Comparison of ENCODE assay signal across 18 cellular contexts in genomic region chr5:128169369-128170017, GRCh38.
A peak's percentile ranks its signal among the peaks of the same experiment; 100 is the strongest.
DNase-seq lines count a peak whose midpoint lies in the region; ATAC-seq and TF ChIP-seq lines count a peak whose summit lies in the region.
"Had no signal": no experiment of that assay in that cellular context is flagged by ENCODE, and none has a peak within 500 bp of the region (broad histone marks: within the 10 kb centered on the region; RNA-seq: fewer than 3 reads in every experiment).

No MANE protein-coding gene starts in this region.

- no peak for TF ChIP-seq CTCF in fibroblast of villous mesenchyme (IDR thresholded peaks at IDR 0.05; ENCODE audit: insufficient read depth, low read depth, low read length)

- H3K27ac Mint-ChIP-seq in activated T-cell treated with anti-CD3 and anti-CD28 coated beads, Interleukin-2, amount 50 U/mL, for 72 hours, result peak overlapping the region; percentile 41
- H3K27ac Mint-ChIP-seq: CD14-positive monocyte, HFFc6 had no signal

- no peak overlapping the region for H3K4me3 ChIP-seq in fibroblast of villous mesenchyme (ENCODE audit: low read depth, low read length)
- H3K4me3 ChIP-seq: BLaER1, HAP-1, K562 had no signal

- H3K36me3 Mint-ChIP-seq in activated T-cell treated with anti-CD3 and anti-CD28 coated beads, Interleukin-2, amount 50 U/mL, for 72 hours (ENCODE audit: insufficient read depth in 2 of 2), result peaks cover 0 to 6% of the 10 kb centered on the region in 2 donors

- no peak for DNase-seq in activated T-cell treated with anti-CD3 and anti-CD28 coated beads, Interleukin-2, amount 50 U/mL, for 72 hours
- DNase-seq in activated T-cell treated with anti-CD3 and anti-CD28 coated beads for 4 hours (no peak), fibroblast of villous mesenchyme (ENCODE audit: low read depth) (peak; percentile 31), GM19240 (ENCODE audit: insufficient read length, low spot score) (no peak), GOT3 (lab: John Stamatoyannopoulos, UW) (no peak), SIG-M5 treated with dmso at 0.1 percent for 504 hours (lab: John Stamatoyannopoulos, UW; ENCODE audit: unreplicated experiment) (no peak)
- DNase-seq: 8988T; CD4-positive, alpha-beta memory T cell; DMS153; DMS79; GDM1; HFFc6; IMR-90 had no signal

- H3K4me1 Mint-ChIP-seq in activated T-cell treated with anti-CD3 and anti-CD28 coated beads, Interleukin-2, amount 50 U/mL, for 72 hours (ENCODE audit: low read depth), result no peaks in the 10 kb centered on the region
- H3K4me1 Mint-ChIP-seq: CD14-positive monocyte had no signal

- peaks cover 0 to 2% of the 10 kb centered on the region in 2 donors for H3K9me3 Mint-ChIP-seq in activated T-cell treated with anti-CD3 and anti-CD28 coated beads, Interleukin-2, amount 50 U/mL, for 72 hours
- H3K9me3 Mint-ChIP-seq: HFFc6 had no signal

- H3K4me3 Mint-ChIP-seq in activated T-cell treated with anti-CD3 and anti-CD28 coated beads, Interleukin-2, amount 50 U/mL, for 72 hours, result no peak overlapping the region
- H3K4me3 Mint-ChIP-seq: CD14-positive monocyte; CD4-positive, alpha-beta memory T cell; HFFc6 had no signal

- no peaks in the 10 kb centered on the region for H3K27me3 Mint-ChIP-seq in activated T-cell treated with anti-CD3 and anti-CD28 coated beads, Interleukin-2, amount 50 U/mL, for 72 hours (ENCODE audit: low read depth)
- H3K27me3 Mint-ChIP-seq: CD4-positive, alpha-beta memory T cell had no signal

- no peak for ATAC-seq in activated T-cell treated with anti-CD3 and anti-CD28 coated beads, Interleukin-2, amount 50 U/mL, for 72 hours (replicated peaks in 1 of 2)
- ATAC-seq in HG02870 (IDR thresholded peaks at IDR 0.05; ENCODE audit: unreplicated experiment), result peak; percentile 82
- ATAC-seq: K562 had no signal
